25 cellular contexts compared by ENCODE assay signal in the genomic region with DNA sequence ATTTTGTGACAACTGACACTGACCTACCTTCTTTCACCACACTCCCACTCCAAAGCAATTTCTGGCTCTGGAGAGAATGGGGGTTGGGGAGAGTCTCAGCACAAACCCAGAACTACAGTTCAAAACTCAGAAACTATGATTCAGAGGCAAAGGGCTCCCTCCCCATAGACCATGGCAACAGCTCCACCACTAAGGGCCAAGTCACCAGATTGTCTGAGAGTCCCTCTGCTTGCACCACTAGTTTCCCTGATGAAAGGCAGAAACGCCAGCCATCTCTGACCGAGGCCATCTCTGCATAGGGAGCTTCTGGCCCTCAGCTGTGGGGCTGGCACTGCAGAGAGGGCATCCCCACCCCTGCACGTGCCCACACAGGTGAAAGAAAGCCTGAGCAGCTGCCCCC.
"Had no signal": no experiment of that assay in that cellular context is flagged by ENCODE, and none has a peak within 500 bp of the region (broad histone marks: within the 10 kb centered on the region; RNA-seq: fewer than 3 reads in every experiment).

No MANE protein-coding gene starts in this region.

- H3K4me1 Mint-ChIP-seq: activated naive CD4-positive, alpha-beta T cell treated with anti-CD3 and anti-CD28 coated beads, Interleukin-2, amount 10 ng/mL, durations not matched to agents 7 days and 5 days; activated naive CD8-positive, alpha-beta T cell treated with anti-CD3 and anti-CD28 coated beads for 36 hours had no signal

- H3K27me3 Mint-ChIP-seq: activated CD8-positive, alpha-beta T cell treated with anti-CD3 and anti-CD28 coated beads for 36 hours; activated naive CD8-positive, alpha-beta T cell treated with anti-CD3 and anti-CD28 coated beads for 36 hours had no signal

- H3K9me3 Mint-ChIP-seq: activated CD8-positive, alpha-beta T cell treated with anti-CD3 and anti-CD28 coated beads for 36 hours; activated naive CD4-positive, alpha-beta T cell treated with anti-CD3 and anti-CD28 coated beads, Interleukin-2, amount 10 ng/mL, durations not matched to agents 7 days and 5 days; activated naive CD8-positive, alpha-beta T cell treated with anti-CD3 and anti-CD28 coated beads for 36 hours; activated T-cell treated with anti-CD3 and anti-CD28 coated beads, Interleukin-2, amount 50 U/mL, for 72 hours; activated T-helper 2 cell treated with anti-CD3 and anti-CD28 coated beads, Interferon-gamma antibody, Interleukin-2, Interleukin-4, amounts not matched to agents 10 μg/mL and 5 μg/mL and 100 μg/mL, durations not matched to agents 14 hours and 24 hours and 36 hours had no signal

- H3K4me3 Mint-ChIP-seq: activated CD8-positive, alpha-beta T cell treated with anti-CD3 and anti-CD28 coated beads for 36 hours; activated naive CD4-positive, alpha-beta T cell treated with anti-CD3 and anti-CD28 coated beads, Interleukin-2, amount 10 ng/mL, durations not matched to agents 7 days and 5 days; activated naive CD8-positive, alpha-beta T cell treated with anti-CD3 and anti-CD28 coated beads for 36 hours; activated T-cell treated with anti-CD3 and anti-CD28 coated beads, Interleukin-2, amount 50 U/mL, for 72 hours had no signal

- H3K36me3 Mint-ChIP-seq: activated naive CD4-positive, alpha-beta T cell treated with anti-CD3 and anti-CD28 coated beads, Interleukin-2, amount 10 ng/mL, durations not matched to agents 7 days and 5 days; activated naive CD8-positive, alpha-beta T cell treated with anti-CD3 and anti-CD28 coated beads for 36 hours had no signal

- ATAC-seq: activated CD4-positive, CD25-positive, alpha-beta regulatory T cell treated with anti-CD3 and anti-CD28 coated beads, Interleukin-2, amount 50 U/mL, for 24 hours; activated CD8-positive, alpha-beta T cell treated with anti-CD3 and anti-CD28 coated beads for 36 hours; activated T-cell treated with anti-CD3 and anti-CD28 coated beads, Interleukin-2, amount 50 U/mL, for 72 hours; Panc1; SK-N-SH treated with all-trans-retinoic acid at 6 μM for 48 hours had no signal

- DNase-seq: activated CD4-positive, alpha-beta T cell treated with anti-CD3 and anti-CD28 coated beads for 4 hours; activated CD8-positive, alpha-beta memory T cell treated with anti-CD3 and anti-CD28 coated beads, Interleukin-2, amount 50 U/mL, for 4 hours; activated CD8-positive, alpha-beta T cell treated with anti-CD3 and anti-CD28 coated beads for 36 hours; activated gamma-delta T cell treated with Interleukin-2 at 50 U/mL for 16 hours; activated naive CD4-positive, alpha-beta T cell treated with anti-CD3 and anti-CD28 coated beads, Interleukin-2, amount 10 ng/mL, durations not matched to agents 7 days and 5 days; activated naive CD8-positive, alpha-beta T cell treated with anti-CD3 and anti-CD28 coated beads for 36 hours; activated T-cell treated with anti-CD3 and anti-CD28 coated beads, Interleukin-2, amount 50 U/mL, for 72 hours; anterior cingulate cortex; IMR-90; Kasumi-1; KBM-7; NCI-H146; NCI-H2029; NCI-H345; NCI-H510A; NCI-H526 treated with DMSO at 0.1 percent for 48 hours; NCI-H82; OCI-M1; RPMI8226; SHP77; SW 1271 had no signal

- H3K27ac Mint-ChIP-seq: activated CD8-positive, alpha-beta T cell treated with anti-CD3 and anti-CD28 coated beads for 36 hours; activated naive CD4-positive, alpha-beta T cell treated with anti-CD3 and anti-CD28 coated beads, Interleukin-2, amount 10 ng/mL, durations not matched to agents 7 days and 5 days; activated naive CD8-positive, alpha-beta T cell treated with anti-CD3 and anti-CD28 coated beads for 36 hours; activated T-cell treated with anti-CD3 and anti-CD28 coated beads, Interleukin-2, amount 50 U/mL, for 72 hours; activated T-helper 2 cell treated with anti-CD3 and anti-CD28 coated beads, Interferon-gamma antibody, Interleukin-2, Interleukin-4, amounts not matched to agents 10 μg/mL and 5 μg/mL and 100 μg/mL, durations not matched to agents 14 hours and 24 hours and 36 hours had no signal
